15 cellular contexts compared by ENCODE assay signal in genomic region chr19:38583985-38584305, GRCh38. TPM values are rescaled to one million over a fixed set of nuclear protein-coding genes. Genes with fewer than 3 reads are reported as not detected.
"Had no signal": no experiment of that assay in that cellular context is flagged by ENCODE, and none has a peak within 500 bp of the region (broad histone marks: within the 10 kb centered on the region; RNA-seq: fewer than 3 reads in every experiment).

No MANE protein-coding gene starts in this region.

- H3K27ac ChIP-seq: ascending aorta, foreskin keratinocyte, lower lobe of right lung, neutrophil, skin epidermis, tibial nerve had no signal

- H3K4me3 ChIP-seq: ascending aorta, lower lobe of right lung, skin epidermis, tibial nerve had no signal

- DNase-seq: activated CD4-positive, alpha-beta T cell treated with anti-CD3 and anti-CD28 coated beads for 4 hours; activated gamma-delta T cell treated with Interleukin-2 at 50 U/mL for 16 hours; activated T-cell treated with anti-CD3 and anti-CD28 coated beads, Interleukin-2, amount 50 U/mL, for 4 hours; foreskin keratinocyte; left cardiac atrium; lower lobe of right lung; midbrain; naive thymus-derived CD4-positive, alpha-beta T cell; posterior cingulate gyrus had no signal

- H3K4me3 Mint-ChIP-seq: activated T-cell treated with anti-CD3 and anti-CD28 coated beads, Interleukin-2, amount 50 U/mL, for 4 hours; stimulated activated naive B cell treated with anti-CD40 and anti-IgM and Interleukin-4, amounts not matched to agents 10 μg/mL and 1 μg/mL and 100 μg/mL, for 72 hours had no signal

- H3K27me3 ChIP-seq: ascending aorta, foreskin keratinocyte, neutrophil, tibial nerve had no signal

- H3K9me3 Mint-ChIP-seq: activated T-cell treated with anti-CD3 and anti-CD28 coated beads, Interleukin-2, amount 50 U/mL, for 4 hours; naive thymus-derived CD4-positive, alpha-beta T cell; stimulated activated naive B cell treated with anti-CD40 and anti-IgM and Interleukin-4, amounts not matched to agents 10 μg/mL and 1 μg/mL and 100 μg/mL, for 72 hours had no signal

- ATAC-seq: activated T-cell treated with anti-CD3 and anti-CD28 coated beads, Interleukin-2, amount 50 U/mL, for 4 hours; foreskin keratinocyte; left cardiac atrium; lower lobe of right lung had no signal

- H3K27me3 Mint-ChIP-seq: naive thymus-derived CD4-positive, alpha-beta T cell had no signal

- H3K36me3 ChIP-seq: ascending aorta, neutrophil had no signal

- H3K9me3 ChIP-seq: ascending aorta, lower lobe of right lung, neutrophil, tibial nerve had no signal

- H3K4me1 ChIP-seq: ascending aorta, foreskin keratinocyte, tibial nerve had no signal

RNA-seq across cellular contexts. Expression of gene MAP4K1, which starts 33.8 kb away (rescaled TPM):
- total RNA-seq: bronchial epithelial cell had no signal
